In the genomic region with DNA sequence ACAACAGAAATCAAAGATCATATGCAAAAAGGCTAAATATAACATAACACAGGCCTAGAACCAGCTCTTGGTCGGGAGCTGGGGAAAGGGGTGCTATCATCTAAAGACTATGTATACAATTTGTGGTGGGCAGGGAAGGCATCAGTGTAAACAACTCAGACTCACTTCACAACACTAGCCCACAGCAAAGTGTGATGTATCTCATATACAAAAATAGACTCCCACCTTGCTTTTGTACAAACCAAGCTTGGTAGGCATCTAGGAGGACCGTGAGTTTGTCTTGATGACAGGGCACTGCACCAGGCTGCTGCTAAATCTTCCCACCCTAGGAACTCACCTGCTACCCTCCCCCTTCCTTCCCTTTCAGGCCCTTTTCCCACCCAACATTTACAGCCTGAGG, we compare ENCODE assay signal across 19 cellular contexts.
"Had no signal": no experiment of that assay in that cellular context is flagged by ENCODE, and none has a peak within 500 bp of the region (broad histone marks: within the 10 kb centered on the region; RNA-seq: fewer than 3 reads in every experiment).

No MANE protein-coding gene starts in this region.

- DNase-seq: activated CD4-positive, alpha-beta T cell treated with anti-CD3 and anti-CD28 coated beads for 4 hours; activated CD8-positive, alpha-beta T cell treated with anti-CD3 and anti-CD28 coated beads for 36 hours; activated gamma-delta T cell; activated naive CD4-positive, alpha-beta T cell treated with anti-CD3 and anti-CD28 coated beads for 36 hours; activated T-cell treated with anti-CD3 and anti-CD28 coated beads, Interleukin-2, amount 50 U/mL, for 48 hours; amygdala; Karpas-422; NCI-H1105 treated with DMSO at 0.1 percent for 48 hours; NCI-H1436 treated with DMSO at 0.1 percent for 48 hours; NCI-H187; NCI-H2081; NCI-H524; PC-3; SHP77 treated with DMSO at 0.1 percent for 48 hours; T-helper 17 cell had no signal

- H3K9me3 Mint-ChIP-seq: activated CD8-positive, alpha-beta T cell treated with anti-CD3 and anti-CD28 coated beads for 36 hours; activated naive CD4-positive, alpha-beta T cell treated with anti-CD3 and anti-CD28 coated beads for 36 hours; activated T-helper 17 cell treated with anti-CD3 and anti-CD28 coated beads, Interleukin-2, amount 50 U/mL, for 72 hours; brain had no signal

- H3K4me3 Mint-ChIP-seq: activated CD8-positive, alpha-beta T cell treated with anti-CD3 and anti-CD28 coated beads for 36 hours; activated naive CD4-positive, alpha-beta T cell treated with anti-CD3 and anti-CD28 coated beads for 36 hours; activated naive CD8-positive, alpha-beta T cell; activated T-helper 17 cell treated with anti-CD3 and anti-CD28 coated beads, Interleukin-2, amount 50 U/mL, for 72 hours; brain; T-helper 17 cell had no signal

- H3K27ac ChIP-seq: VCaP had no signal

- H3K36me3 Mint-ChIP-seq: activated naive CD8-positive, alpha-beta T cell; brain had no signal

- H3K27me3 Mint-ChIP-seq: activated CD8-positive, alpha-beta T cell treated with anti-CD3 and anti-CD28 coated beads for 36 hours; activated naive CD8-positive, alpha-beta T cell; activated T-helper 17 cell treated with anti-CD3 and anti-CD28 coated beads, Interleukin-2, amount 50 U/mL, for 72 hours; T-helper 17 cell had no signal

- ATAC-seq: activated CD8-positive, alpha-beta T cell treated with anti-CD3 and anti-CD28 coated beads for 36 hours; activated T-helper 17 cell treated with anti-CD3 and anti-CD28 coated beads, Interleukin-2, amount 50 U/mL, for 72 hours; PC-3; T-helper 17 cell had no signal

- H3K27ac Mint-ChIP-seq: activated CD8-positive, alpha-beta T cell treated with anti-CD3 and anti-CD28 coated beads for 36 hours; activated naive CD4-positive, alpha-beta T cell treated with anti-CD3 and anti-CD28 coated beads for 36 hours; activated naive CD8-positive, alpha-beta T cell; activated T-helper 17 cell treated with anti-CD3 and anti-CD28 coated beads, Interleukin-2, amount 50 U/mL, for 72 hours; brain had no signal
